Comparison of ENCODE assay signal across 2 cellular contexts in the genomic region with DNA sequence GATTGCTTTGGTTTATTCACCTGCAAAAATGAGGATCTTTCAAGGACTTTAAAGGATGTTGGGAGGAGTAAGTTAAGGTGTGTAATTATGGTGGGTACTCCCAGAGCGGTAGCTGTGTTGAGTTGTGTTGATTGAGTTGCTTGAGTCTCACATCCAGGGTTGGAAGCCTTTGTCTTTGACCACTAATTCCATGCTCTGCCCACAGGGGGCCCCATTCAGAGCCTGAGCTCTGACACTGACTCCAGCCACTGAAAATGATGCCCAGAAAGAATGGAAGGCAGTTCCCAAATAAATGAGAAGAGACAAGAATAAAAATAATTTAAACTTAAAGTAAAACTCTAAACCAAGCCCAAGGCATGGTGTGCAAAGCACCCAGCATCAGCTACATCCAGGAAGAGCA.
TF ChIP-seq lines count a peak whose summit lies in the region.

No MANE protein-coding gene starts in this region.

TF ChIP-seq in GM23338, 12 proteins besides CTCF, POLR2A, EP300 and RAD21:
- TF ChIP-seq, protein P1, sequence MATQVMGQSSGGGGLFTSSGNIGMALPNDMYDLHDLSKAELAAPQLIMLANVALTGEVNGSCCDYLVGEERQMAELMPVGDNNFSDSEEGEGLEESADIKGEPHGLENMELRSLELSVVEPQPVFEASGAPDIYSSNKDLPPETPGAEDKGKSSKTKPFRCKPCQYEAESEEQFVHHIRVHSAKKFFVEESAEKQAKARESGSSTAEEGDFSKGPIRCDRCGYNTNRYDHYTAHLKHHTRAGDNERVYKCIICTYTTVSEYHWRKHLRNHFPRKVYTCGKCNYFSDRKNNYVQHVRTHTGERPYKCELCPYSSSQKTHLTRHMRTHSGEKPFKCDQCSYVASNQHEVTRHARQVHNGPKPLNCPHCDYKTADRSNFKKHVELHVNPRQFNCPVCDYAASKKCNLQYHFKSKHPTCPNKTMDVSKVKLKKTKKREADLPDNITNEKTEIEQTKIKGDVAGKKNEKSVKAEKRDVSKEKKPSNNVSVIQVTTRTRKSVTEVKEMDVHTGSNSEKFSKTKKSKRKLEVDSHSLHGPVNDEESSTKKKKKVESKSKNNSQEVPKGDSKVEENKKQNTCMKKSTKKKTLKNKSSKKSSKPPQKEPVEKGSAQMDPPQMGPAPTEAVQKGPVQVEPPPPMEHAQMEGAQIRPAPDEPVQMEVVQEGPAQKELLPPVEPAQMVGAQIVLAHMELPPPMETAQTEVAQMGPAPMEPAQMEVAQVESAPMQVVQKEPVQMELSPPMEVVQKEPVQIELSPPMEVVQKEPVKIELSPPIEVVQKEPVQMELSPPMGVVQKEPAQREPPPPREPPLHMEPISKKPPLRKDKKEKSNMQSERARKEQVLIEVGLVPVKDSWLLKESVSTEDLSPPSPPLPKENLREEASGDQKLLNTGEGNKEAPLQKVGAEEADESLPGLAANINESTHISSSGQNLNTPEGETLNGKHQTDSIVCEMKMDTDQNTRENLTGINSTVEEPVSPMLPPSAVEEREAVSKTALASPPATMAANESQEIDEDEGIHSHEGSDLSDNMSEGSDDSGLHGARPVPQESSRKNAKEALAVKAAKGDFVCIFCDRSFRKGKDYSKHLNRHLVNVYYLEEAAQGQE (IDR thresholded peaks at IDR 0.05; ENCODE audit: unreplicated experiment), result no peak
- TF ChIP-seq CREB1 (CRISPR knock-in tag; IDR thresholded peaks at IDR 0.05; ENCODE audit: low read depth), result no peak
- no peak for TF ChIP-seq JUNB (IDR thresholded peaks at IDR 0.05; ENCODE audit: unreplicated experiment)
- no peak for TF ChIP-seq ZNF331 (CRISPR knock-in tag; IDR thresholded peaks at IDR 0.05; ENCODE audit: low read depth)
- no peak for TF ChIP-seq ETS1 (IDR thresholded peaks at IDR 0.05)

TF ChIP-seq in WTC11, 78 proteins besides CTCF, POLR2A, EP300 and RAD21 (continued from another document):
- TF ChIP-seq PRDM15 (CRISPR knock-in tag; IDR thresholded peaks at IDR 0.05) (no peak), ZNF317 (CRISPR knock-in tag; IDR thresholded peaks at IDR 0.05; ENCODE audit: borderline replicate concordance, low read depth) (peak; percentile 94), ETV6 (CRISPR knock-in tag; IDR thresholded peaks at IDR 0.05) (no peak), FOXJ3 (CRISPR knock-in tag; IDR thresholded peaks at IDR 0.05; ENCODE audit: borderline replicate concordance) (no peak), MYBL2 (CRISPR knock-in tag; IDR thresholded peaks at IDR 0.05) (no peak)
- TF ChIP-seq, protein P2, sequence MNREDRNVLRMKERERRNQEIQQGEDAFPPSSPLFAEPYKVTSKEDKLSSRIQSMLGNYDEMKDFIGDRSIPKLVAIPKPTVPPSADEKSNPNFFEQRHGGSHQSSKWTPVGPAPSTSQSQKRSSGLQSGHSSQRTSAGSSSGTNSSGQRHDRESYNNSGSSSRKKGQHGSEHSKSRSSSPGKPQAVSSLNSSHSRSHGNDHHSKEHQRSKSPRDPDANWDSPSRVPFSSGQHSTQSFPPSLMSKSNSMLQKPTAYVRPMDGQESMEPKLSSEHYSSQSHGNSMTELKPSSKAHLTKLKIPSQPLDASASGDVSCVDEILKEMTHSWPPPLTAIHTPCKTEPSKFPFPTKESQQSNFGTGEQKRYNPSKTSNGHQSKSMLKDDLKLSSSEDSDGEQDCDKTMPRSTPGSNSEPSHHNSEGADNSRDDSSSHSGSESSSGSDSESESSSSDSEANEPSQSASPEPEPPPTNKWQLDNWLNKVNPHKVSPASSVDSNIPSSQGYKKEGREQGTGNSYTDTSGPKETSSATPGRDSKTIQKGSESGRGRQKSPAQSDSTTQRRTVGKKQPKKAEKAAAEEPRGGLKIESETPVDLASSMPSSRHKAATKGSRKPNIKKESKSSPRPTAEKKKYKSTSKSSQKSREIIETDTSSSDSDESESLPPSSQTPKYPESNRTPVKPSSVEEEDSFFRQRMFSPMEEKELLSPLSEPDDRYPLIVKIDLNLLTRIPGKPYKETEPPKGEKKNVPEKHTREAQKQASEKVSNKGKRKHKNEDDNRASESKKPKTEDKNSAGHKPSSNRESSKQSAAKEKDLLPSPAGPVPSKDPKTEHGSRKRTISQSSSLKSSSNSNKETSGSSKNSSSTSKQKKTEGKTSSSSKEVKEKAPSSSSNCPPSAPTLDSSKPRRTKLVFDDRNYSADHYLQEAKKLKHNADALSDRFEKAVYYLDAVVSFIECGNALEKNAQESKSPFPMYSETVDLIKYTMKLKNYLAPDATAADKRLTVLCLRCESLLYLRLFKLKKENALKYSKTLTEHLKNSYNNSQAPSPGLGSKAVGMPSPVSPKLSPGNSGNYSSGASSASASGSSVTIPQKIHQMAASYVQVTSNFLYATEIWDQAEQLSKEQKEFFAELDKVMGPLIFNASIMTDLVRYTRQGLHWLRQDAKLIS (CRISPR knock-in tag; IDR thresholded peaks at IDR 0.05; ENCODE audit: borderline replicate concordance), result no peak
